Comparison of ENCODE assay signal across 29 cellular contexts in the genomic region with DNA sequence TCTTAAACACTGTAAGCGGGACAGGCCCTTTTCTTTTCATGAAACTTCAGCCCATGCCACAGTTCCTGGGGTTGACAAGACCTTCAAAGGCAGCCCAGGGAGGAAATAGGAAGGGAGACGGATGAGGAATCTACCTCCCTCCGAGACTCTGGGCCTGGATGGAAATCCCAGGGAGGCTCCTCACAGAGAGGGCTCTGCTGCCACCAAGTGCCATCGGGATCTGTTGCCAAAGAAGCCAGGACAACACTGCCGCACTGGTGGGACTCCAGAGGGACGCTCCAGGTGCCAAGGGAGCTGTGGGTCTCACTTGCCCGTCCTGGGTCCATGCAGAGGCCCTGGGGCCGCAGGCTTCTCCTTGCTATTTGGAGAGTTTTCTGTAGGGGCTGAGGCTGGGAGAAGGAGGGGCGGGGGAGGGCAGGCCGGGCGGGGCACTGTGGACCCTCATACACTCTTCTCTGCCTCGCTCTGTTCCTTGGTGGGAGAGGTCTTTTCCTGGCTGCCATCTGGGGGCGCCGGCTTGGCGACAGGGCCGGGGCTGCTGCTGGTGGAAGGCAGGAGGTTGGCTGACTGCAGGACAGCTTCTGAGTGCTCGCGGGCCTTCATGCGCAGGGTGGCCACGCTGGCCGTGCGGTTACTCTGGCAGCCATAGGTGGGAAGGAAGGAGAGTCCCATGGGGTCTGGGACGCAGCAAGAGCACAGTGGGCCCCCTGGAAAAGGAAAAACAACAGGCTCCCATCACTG. TPM values are rescaled to one million over a fixed set of nuclear protein-coding genes. Genes with fewer than 3 reads are reported as not detected.
DNase-seq lines count a peak whose midpoint lies in the region; ATAC-seq and TF ChIP-seq lines count a peak whose summit lies in the region.
"Had no signal": no experiment of that assay in that cellular context is flagged by ENCODE, and none has a peak within 500 bp of the region (broad histone marks: within the 10 kb centered on the region; RNA-seq: fewer than 3 reads in every experiment).

No MANE protein-coding gene starts in this region.

- H3K4me1 ChIP-seq in BE2C = peaks cover 11% of the 10 kb centered on the region

- no peaks in the 10 kb centered on the region for H3K4me1 Mint-ChIP-seq in endothelial cell (ENCODE audit: unreplicated experiment)
- H3K4me1 Mint-ChIP-seq: activated naive CD8-positive, alpha-beta T cell treated with anti-CD3 and anti-CD28 coated beads for 36 hours; activated T-helper 17 cell treated with anti-CD3 and anti-CD28 coated beads, Interleukin-2, amount 50 U/mL, for 72 hours; CD4-positive, CD25-positive, alpha-beta regulatory T cell; nephron; stimulated activated effector memory CD8-positive, alpha-beta T cell treated with anti-CD3 and anti-CD28 coated beads, Interleukin-12 subunit alpha, Interleukin-12 subunit beta, amount 100 ng/mL, for 72 hours had no signal

- TF ChIP-seq CTCF in BE2C (IDR thresholded peaks at IDR 0.05; ENCODE audit: low read depth, low read length) (0 out of 2 replicates have a peak, but pooled peaks have one; percentile 5), endothelial cell (IDR thresholded peaks at IDR 0.05; ENCODE audit: unreplicated experiment) (no peak)

- H3K36me3 ChIP-seq in BE2C = no peaks in the 10 kb centered on the region

- DNase-seq in BE2C (no peak), EH (ENCODE audit: low read depth) (peak; percentile 7), endothelial cell (ENCODE audit: low spot score) (peak; percentile 40), mucosa of gallbladder (ENCODE audit: low spot score) (peak; percentile 9), NCI-H82 (lab: John Stamatoyannopoulos, UW) (no peak)
- no peak for DNase-seq in activated T-cell treated with anti-CD3 and anti-CD28 coated beads, Interleukin-2, amount 50 U/mL, for 1 hour
- DNase-seq in stimulated activated CD4-positive, alpha-beta T cell treated with anti-CD3 and anti-CD28 coated beads, Interleukin-12 subunit alpha, Interleukin-12 subunit beta, amount 100 ng/mL, for 4 hours = no peak
- DNase-seq: activated CD4-positive, alpha-beta T cell treated with anti-CD3 and anti-CD28 coated beads for 4 hours; activated naive CD8-positive, alpha-beta T cell treated with anti-CD3 and anti-CD28 coated beads for 36 hours; CD4-positive, CD25-positive, alpha-beta regulatory T cell; GF-D8; Kasumi-1; midbrain; NCI-H1092; NCI-H1930; NCI-H226; SJCRH30; stimulated activated CD4-positive, alpha-beta T cell treated with anti-CD3 and anti-CD28 coated beads, Interleukin-1b, Interleukin-23, amount 100 ng/mL, for 48 hours had no signal

- peaks cover 4% of the 10 kb centered on the region for H3K27me3 Mint-ChIP-seq in endothelial cell (ENCODE audit: unreplicated experiment)
- H3K27me3 Mint-ChIP-seq: CD4-positive, CD25-positive, alpha-beta regulatory T cell had no signal

- no peak overlapping the region for H3K4me3 ChIP-seq in BE2C (ENCODE audit: low read depth, low read length)
- H3K4me3 ChIP-seq: SJCRH30 had no signal

- no peak overlapping the region for H3K4me3 Mint-ChIP-seq in endothelial cell (ENCODE audit: unreplicated experiment)
- H3K4me3 Mint-ChIP-seq: activated naive CD8-positive, alpha-beta T cell treated with anti-CD3 and anti-CD28 coated beads for 36 hours; activated T-helper 17 cell treated with anti-CD3 and anti-CD28 coated beads, Interleukin-2, amount 50 U/mL, for 72 hours; CD4-positive, CD25-positive, alpha-beta regulatory T cell; nephron; stimulated activated effector memory CD8-positive, alpha-beta T cell treated with anti-CD3 and anti-CD28 coated beads, Interleukin-12 subunit alpha, Interleukin-12 subunit beta, amount 100 ng/mL, for 72 hours; T-helper 1 cell treated with Interleukin-12 subunit alpha and Interleukin-12 subunit beta and Interleukin-4 antibody, amounts not matched to agents 30 μg/mL and 1 μg/mL, for 36 hours had no signal

- no peak for ATAC-seq in GM18519 (IDR thresholded peaks at IDR 0.05; ENCODE audit: low FRiP score, unreplicated experiment)
- ATAC-seq: activated T-helper 17 cell treated with anti-CD3 and anti-CD28 coated beads, Interleukin-2, amount 50 U/mL, for 72 hours; Panc1; stimulated activated effector memory CD8-positive, alpha-beta T cell treated with anti-CD3 and anti-CD28 coated beads, Interleukin-12 subunit alpha, Interleukin-12 subunit beta, amount 100 ng/mL, for 72 hours had no signal

- no peaks in the 10 kb centered on the region for H3K36me3 Mint-ChIP-seq in endothelial cell (ENCODE audit: low read depth, unreplicated experiment)
- H3K36me3 Mint-ChIP-seq: activated naive CD8-positive, alpha-beta T cell treated with anti-CD3 and anti-CD28 coated beads for 36 hours; CD4-positive, CD25-positive, alpha-beta regulatory T cell; stimulated activated effector memory CD8-positive, alpha-beta T cell treated with anti-CD3 and anti-CD28 coated beads, Interleukin-12 subunit alpha, Interleukin-12 subunit beta, amount 100 ng/mL, for 72 hours had no signal

- no peak overlapping the region for H3K27ac Mint-ChIP-seq in endothelial cell (ENCODE audit: unreplicated experiment)
- H3K27ac Mint-ChIP-seq: activated naive CD8-positive, alpha-beta T cell treated with anti-CD3 and anti-CD28 coated beads for 36 hours; activated T-helper 17 cell treated with anti-CD3 and anti-CD28 coated beads, Interleukin-2, amount 50 U/mL, for 72 hours; CD4-positive, CD25-positive, alpha-beta regulatory T cell; nephron; progenitor cell of endocrine pancreas; stimulated activated effector memory CD8-positive, alpha-beta T cell treated with anti-CD3 and anti-CD28 coated beads, Interleukin-12 subunit alpha, Interleukin-12 subunit beta, amount 100 ng/mL, for 72 hours; T-helper 1 cell treated with Interleukin-12 subunit alpha and Interleukin-12 subunit beta and Interleukin-4 antibody, amounts not matched to agents 30 μg/mL and 1 μg/mL, for 36 hours had no signal

- no peaks in the 10 kb centered on the region for H3K9me3 Mint-ChIP-seq in endothelial cell (ENCODE audit: unreplicated experiment)
- H3K9me3 Mint-ChIP-seq: activated naive CD8-positive, alpha-beta T cell treated with anti-CD3 and anti-CD28 coated beads for 36 hours; activated T-helper 17 cell treated with anti-CD3 and anti-CD28 coated beads, Interleukin-2, amount 50 U/mL, for 72 hours; nephron; stimulated activated effector memory CD8-positive, alpha-beta T cell treated with anti-CD3 and anti-CD28 coated beads, Interleukin-12 subunit alpha, Interleukin-12 subunit beta, amount 100 ng/mL, for 72 hours; T-helper 1 cell treated with Interleukin-12 subunit alpha and Interleukin-12 subunit beta and Interleukin-4 antibody, amounts not matched to agents 30 μg/mL and 1 μg/mL, for 36 hours had no signal

- no peaks in the 10 kb centered on the region for H3K9me3 ChIP-seq in BE2C
- H3K9me3 ChIP-seq: SJCRH30 had no signal

- H3K27me3 ChIP-seq in BE2C = no peaks in the 10 kb centered on the region
- H3K27me3 ChIP-seq: SJCRH30 had no signal

RNA-seq across cellular contexts. Expression of a gene that starts 30.0 kb away (rescaled TPM):
- polyA plus RNA-seq in BE2C (2012; ENCODE audit: insufficient read depth, insufficient read length, low read depth) = 16.4 TPM
- not detected for total RNA-seq in endothelial cell (ENCODE audit: unreplicated experiment)
- not detected for total RNA-seq in mucosa of gallbladder
- total RNA-seq: activated naive CD8-positive, alpha-beta T cell treated with anti-CD3 and anti-CD28 coated beads for 36 hours; activated T-helper 17 cell treated with anti-CD3 and anti-CD28 coated beads, Interleukin-2, amount 50 U/mL, for 72 hours; astrocyte; CD4-positive, CD25-positive, alpha-beta regulatory T cell; glomerular endothelial cell; progenitor cell of endocrine pancreas; skeletal muscle tissue; temporal lobe had no signal
- polyA plus RNA-seq: CD4-positive, CD25-positive, alpha-beta regulatory T cell had no signal

Comparison
In these comparisons a context has a peak if more than half of its experiments do, and no peak if none do; other contexts are left out.
1. DNase-seq: peak in EH (single experiment), endothelial cell (single experiment) and mucosa of gallbladder (single experiment); none in BE2C (single experiment), NCI-H82 (single experiment), activated T-cell treated with anti-CD3 and anti-CD28 coated beads, Interleukin-2, amount 50 U/mL, for 1 hour (single experiment) and stimulated activated CD4-positive, alpha-beta T cell treated with anti-CD3 and anti-CD28 coated beads, Interleukin-12 subunit alpha, Interleukin-12 subunit beta, amount 100 ng/mL, for 4 hours (single experiment).